In the genomic region with DNA sequence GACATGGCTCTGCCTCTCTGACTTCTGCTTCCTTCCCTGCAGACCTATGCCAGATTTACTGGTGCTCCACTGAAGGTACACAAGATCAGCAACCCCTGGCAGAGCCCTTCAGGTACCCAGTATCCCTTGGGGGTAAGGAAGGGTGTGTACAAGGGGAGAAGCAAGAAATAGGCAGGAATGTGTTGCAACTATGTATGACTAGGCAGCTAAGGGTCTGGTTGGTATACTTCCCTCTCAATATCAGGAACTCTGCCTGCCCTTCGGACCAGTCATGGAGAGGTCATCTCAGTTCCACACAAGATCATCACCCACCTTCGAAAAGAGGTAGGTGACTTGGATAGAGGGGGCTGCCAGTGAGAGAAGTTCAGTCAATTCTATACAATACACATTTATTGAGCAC, we compare ENCODE assay signal across 13 cellular contexts. TPM values are rescaled to one million over a fixed set of nuclear protein-coding genes. Genes with fewer than 3 reads are reported as not detected.
DNase-seq lines count a peak whose midpoint lies in the region; ATAC-seq and TF ChIP-seq lines count a peak whose summit lies in the region.
"Had no signal": no experiment of that assay in that cellular context is flagged by ENCODE, and none has a peak within 500 bp of the region (broad histone marks: within the 10 kb centered on the region; RNA-seq: fewer than 3 reads in every experiment).

No MANE protein-coding gene starts in this region.

- no peak for TF ChIP-seq CTCF in suprapubic skin (IDR thresholded peaks at IDR 0.05)

- no peaks in the 10 kb centered on the region for H3K9me3 ChIP-seq in CD4-positive, alpha-beta memory T cell (ENCODE audit: control insufficient read depth in 1 of 2, low read length in 2 of 2)
- H3K9me3 ChIP-seq in HUES64 (ENCODE audit: insufficient read depth, low read depth, low read length): no peaks in the 10 kb centered on the region
- no peaks in the 10 kb centered on the region for H3K9me3 ChIP-seq in muscle layer of duodenum (ENCODE audit: control insufficient read depth in 1 of 2, low read length in 2 of 2)
- H3K9me3 ChIP-seq in suprapubic skin: no peaks in the 10 kb centered on the region

- H3K27me3 ChIP-seq in CD4-positive, alpha-beta memory T cell (ENCODE audit: insufficient read depth, low read length): no peaks in the 10 kb centered on the region
- H3K27me3 ChIP-seq in HUES64 (ENCODE audit: insufficient read depth, low read length) (no peaks in the 10 kb centered on the region), muscle layer of duodenum (ENCODE audit: low read depth, low read length) (no peaks in the 10 kb centered on the region), suprapubic skin (no peaks in the 10 kb centered on the region)
- H3K27me3 ChIP-seq: dorsolateral prefrontal cortex had no signal

- no peaks in the 10 kb centered on the region for H3K27me3 Mint-ChIP-seq in CD4-positive, alpha-beta memory T cell
- H3K27me3 Mint-ChIP-seq in activated CD4-positive, alpha-beta memory T cell treated with anti-CD3 and anti-CD28 coated beads, Interleukin-2, amount 10 ng/mL, durations not matched to agents 7 days and 5 days: no peaks in the 10 kb centered on the region

- WGBS in HUES64: 100% methylated on average over 1 of the region's 2 CpGs
- WGBS in suprapubic skin: 94% methylated on average over 2 of the region's 2 CpGs

- no peak overlapping the region for H3K9ac ChIP-seq in HUES64 (ENCODE audit: low read depth, low read length)

- intact Hi-C loops in CD4-positive, alpha-beta memory T cell (cut with micrococcal nuclease): no loop called here

- ATAC-seq in GM19395 (IDR thresholded peaks at IDR 0.05; ENCODE audit: unreplicated experiment): no peak

- no peaks in the 10 kb centered on the region for H3K9me3 Mint-ChIP-seq in CD4-positive, alpha-beta memory T cell
- H3K9me3 Mint-ChIP-seq in activated CD4-positive, alpha-beta memory T cell treated with anti-CD3 and anti-CD28 coated beads, Interleukin-2, amount 10 ng/mL, durations not matched to agents 7 days and 5 days: no peaks in the 10 kb centered on the region

- H3K4me1 Mint-ChIP-seq in CD4-positive, alpha-beta memory T cell: peaks cover 23 to 36% (median 31%) of the 10 kb centered on the region in 4 donors
- H3K4me1 Mint-ChIP-seq in activated CD4-positive, alpha-beta memory T cell treated with anti-CD3 and anti-CD28 coated beads, Interleukin-2, amount 10 ng/mL, durations not matched to agents 7 days and 5 days: peaks cover 47% of the 10 kb centered on the region

- H3K36me3 ChIP-seq in CD4-positive, alpha-beta memory T cell (ENCODE audit: insufficient read depth, low read length): peaks cover 7% of the 10 kb centered on the region
- H3K36me3 ChIP-seq in HUES64 (ENCODE audit: insufficient read depth, low read length) (peaks cover 6% of the 10 kb centered on the region; the same call in 1 of the 2 replicates), muscle layer of duodenum (ENCODE audit: control insufficient read depth in 1 of 2, insufficient read depth in 2 of 2, low read length in 2 of 2) (peaks cover 0 to 17% of the 10 kb centered on the region in 2 donors), suprapubic skin (peaks cover 7% of the 10 kb centered on the region)

- TF ChIP-seq EP300 in suprapubic skin (IDR thresholded peaks at IDR 0.05): no peak

- POLR2A ChIA-PET in CD4-positive, alpha-beta memory T cell (lab: Charles Lee; ENCODE audit: partially characterized antibody): interaction anchor here (1.9 to 4.4 kb wide), 3 partner anchors 9 to 17 kb away, joined by 9 to 89 read pairs (median 58); no protein-coding TSS in a partner anchor
- POLR2A ChIA-PET in activated CD4-positive, alpha-beta memory T cell treated with anti-CD3 and anti-CD28 coated beads, Interleukin-2, amount 10 ng/mL, durations not matched to agents 7 days and 5 days (lab: Charles Lee): interaction anchor here (1.5 to 4.8 kb wide), 7 partner anchors 14 to 113 kb away, joined by 3 to 87 read pairs (median 26); a partner anchor contains a TSS

- TF ChIP-seq POLR2A in suprapubic skin (IDR thresholded peaks at IDR 0.05): no peak

- H3K4me3 Mint-ChIP-seq in CD4-positive, alpha-beta memory T cell: peak overlapping the region in 6 of 8 donors; percentile 11 to 51 (median 24)
- peak overlapping the region; percentile 85 for H3K4me3 Mint-ChIP-seq in activated CD4-positive, alpha-beta memory T cell treated with anti-CD3 and anti-CD28 coated beads, Interleukin-2, amount 10 ng/mL, durations not matched to agents 7 days and 5 days

- in situ Hi-C loops in G401 (cut with HindIII; ENCODE audit: low sequenced_read_pairs): no loop called here

- H3K27ac Mint-ChIP-seq in CD4-positive, alpha-beta memory T cell: peak overlapping the region in 5 of 7 donors; percentile 31 to 98 (median 52)
- H3K27ac Mint-ChIP-seq in activated CD4-positive, alpha-beta memory T cell treated with anti-CD3 and anti-CD28 coated beads, Interleukin-2, amount 10 ng/mL, durations not matched to agents 7 days and 5 days: peak overlapping the region; percentile 8

- H3K27ac ChIP-seq in CD4-positive, alpha-beta memory T cell (ENCODE audit: low read depth, low read length): no peak overlapping the region
- H3K27ac ChIP-seq in HUES64 (ENCODE audit: low read depth, low read length): no peak overlapping the region
- peak overlapping the region; percentile 43 for H3K27ac ChIP-seq in muscle layer of duodenum (ENCODE audit: low read length)
- H3K27ac ChIP-seq in suprapubic skin: no peak overlapping the region

- CTCF ChIA-PET in CD4-positive, alpha-beta memory T cell (lab: Charles Lee; ENCODE audit: partially characterized antibody): interaction anchor here (5.6 kb wide), 1 partner anchor 15 kb away, joined by 106 read pairs; no protein-coding TSS in a partner anchor
- CTCF ChIA-PET in activated CD4-positive, alpha-beta memory T cell treated with anti-CD3 and anti-CD28 coated beads, Interleukin-2, amount 10 ng/mL, durations not matched to agents 7 days and 5 days (lab: Charles Lee): interaction anchor here (1.4 to 2.3 kb wide), 2 partner anchors 14 to 38 kb away, joined by 3 to 13 read pairs; a partner anchor contains a TSS

- DNase-seq in CD4-positive, alpha-beta memory T cell: no peak
- no peak for DNase-seq in activated CD4-positive, alpha-beta memory T cell treated with anti-CD3 and anti-CD28 coated beads, Interleukin-2, amount 10 ng/mL, durations not matched to agents 7 days and 5 days
- DNase-seq in OCI-M1 (lab: John Stamatoyannopoulos, UW) (no peak), G401 (ENCODE audit: low spot score) (no peak), suprapubic skin (ENCODE audit: low spot score in 2 of 2) (no peak)
- DNase-seq: activated effector memory CD4-positive, alpha-beta T cell treated with Interleukin-2 at 50 U/mL for 16 hours; dorsolateral prefrontal cortex; hypothalamus; stimulated activated CD4-positive, alpha-beta T cell treated with anti-CD3 and anti-CD28 coated beads, Interleukin-1b, Interleukin-23, amount 100 ng/mL, for 48 hours; substantia nigra had no signal

- peaks cover 16 to 21% of the 10 kb centered on the region in 2 donors for H3K36me3 Mint-ChIP-seq in CD4-positive, alpha-beta memory T cell
- H3K36me3 Mint-ChIP-seq in activated CD4-positive, alpha-beta memory T cell treated with anti-CD3 and anti-CD28 coated beads, Interleukin-2, amount 10 ng/mL, durations not matched to agents 7 days and 5 days (ENCODE audit: low read depth): peaks cover 18% of the 10 kb centered on the region

- peaks cover 33% of the 10 kb centered on the region for H3K4me1 ChIP-seq in CD4-positive, alpha-beta memory T cell (ENCODE audit: insufficient read depth, low read length)
- H3K4me1 ChIP-seq in HUES64 (ENCODE audit: insufficient read depth, low read length) (peaks cover 18% of the 10 kb centered on the region; the same call in 1 of the 2 replicates), muscle layer of duodenum (ENCODE audit: control insufficient read depth in 1 of 2, insufficient read depth in 2 of 2, low read length in 2 of 2) (peaks cover 14 to 37% of the 10 kb centered on the region in 2 donors), suprapubic skin (peaks cover 33% of the 10 kb centered on the region)

- no peak overlapping the region for H3K4me3 ChIP-seq in CD4-positive, alpha-beta memory T cell (ENCODE audit: low read length in 2 of 2)
- H3K4me3 ChIP-seq in HUES64 (ENCODE audit: low read length) (peak overlapping the region; percentile 99; the same call in 1 of the 2 replicates), muscle layer of duodenum (ENCODE audit: low read depth in 1 of 2, low read length in 2 of 2) (no peak overlapping the region), suprapubic skin (no peak overlapping the region)

RNA-seq across cellular contexts. Expression of a gene that starts 1.8 kb away (rescaled TPM):
- total RNA-seq in CD4-positive, alpha-beta memory T cell: 10 to 100 TPM; 17.7 to 18.2 TPM
- 10 to 100 TPM; 42.5 to 65.5 TPM for polyA plus RNA-seq in CD4-positive, alpha-beta memory T cell
- polyA plus RNA-seq in HUES64 (2013, experiment 1 of 2): 39.9 TPM
- 41.0 TPM for polyA plus RNA-seq in HUES64 (2013, experiment 2 of 2)
- 10 to 100 TPM; 41.2 to 43.1 TPM for total RNA-seq in activated CD4-positive, alpha-beta memory T cell treated with anti-CD3 and anti-CD28 coated beads, Interleukin-2, amount 10 ng/mL, durations not matched to agents 7 days and 5 days
- 125 and 126 TPM in 2 replicates for total RNA-seq in G401 (2014; rRNA removed; shearing (Covaris generic))
- 10 to 100 TPM; 19.8 to 51.7 (median 36.9) TPM for total RNA-seq in suprapubic skin

RNA-seq across cellular contexts. Expression of a gene that starts 2.6 kb away (rescaled TPM):
- total RNA-seq in CD4-positive, alpha-beta memory T cell: 10 to 100 TPM; 30.9 to 33.5 TPM
- polyA plus RNA-seq in CD4-positive, alpha-beta memory T cell: 1 to 10 TPM; 6.1 to 6.7 TPM
- 5.9 TPM for polyA plus RNA-seq in HUES64 (2013, experiment 1 of 2)
- 10.0 TPM for polyA plus RNA-seq in HUES64 (2013, experiment 2 of 2)
- 10 to 100 TPM; 30.7 to 32.3 TPM for total RNA-seq in activated CD4-positive, alpha-beta memory T cell treated with anti-CD3 and anti-CD28 coated beads, Interleukin-2, amount 10 ng/mL, durations not matched to agents 7 days and 5 days
- total RNA-seq in G401 (2014; rRNA removed; shearing (Covaris generic)): 75.4 and 79.8 TPM in 2 replicates
- total RNA-seq in suprapubic skin: 10 to 100 TPM; 21.4 to 90.8 (median 26.7) TPM

RNA-seq across cellular contexts. Expression of a gene that starts 36.7 kb away (rescaled TPM):
- total RNA-seq in CD4-positive, alpha-beta memory T cell: 1 to 10 TPM; 8.4 to 8.5 TPM
- 1 to 10 TPM; 1.6 to 3.6 TPM for polyA plus RNA-seq in CD4-positive, alpha-beta memory T cell
- polyA plus RNA-seq in HUES64 (2013, experiment 1 of 2): 6.5 TPM
- 6.9 TPM for polyA plus RNA-seq in HUES64 (2013, experiment 2 of 2)
- 10 to 100 TPM; 17.8 to 18.3 TPM for total RNA-seq in activated CD4-positive, alpha-beta memory T cell treated with anti-CD3 and anti-CD28 coated beads, Interleukin-2, amount 10 ng/mL, durations not matched to agents 7 days and 5 days
- total RNA-seq in G401 (2014; rRNA removed; shearing (Covaris generic)): 0.14 and 0.37 TPM in 2 replicates
- under 1 TPM in 2 of 4 donors, not detected in 2; 0.34 to 0.80 TPM for total RNA-seq in suprapubic skin

RNA-seq across cellular contexts. Expression of a gene that starts 37.2 kb away (rescaled TPM):
- 100 to 1,000 TPM; 173 to 180 TPM for total RNA-seq in CD4-positive, alpha-beta memory T cell
- polyA plus RNA-seq in CD4-positive, alpha-beta memory T cell: 100 to 1,000 TPM; 469 to 488 TPM
- polyA plus RNA-seq in HUES64 (2013, experiment 1 of 2): 103 TPM
- 115 TPM for polyA plus RNA-seq in HUES64 (2013, experiment 2 of 2)
- 100 to 1,000 TPM; 203 to 224 TPM for total RNA-seq in activated CD4-positive, alpha-beta memory T cell treated with anti-CD3 and anti-CD28 coated beads, Interleukin-2, amount 10 ng/mL, durations not matched to agents 7 days and 5 days
- 177 and 223 TPM in 2 replicates for total RNA-seq in G401 (2014; rRNA removed; shearing (Covaris generic))
- 100 to 1,000 TPM in 2 of 4 donors, 10 to 100 TPM in 2; 77.1 to 180 (median 113) TPM for total RNA-seq in suprapubic skin

RNA-seq across cellular contexts. Expression of a gene that starts 45.0 kb away (rescaled TPM):
- total RNA-seq in CD4-positive, alpha-beta memory T cell: 10 to 100 TPM; 10.5 to 12.2 TPM
- 1 to 10 TPM in 1 of 2 donors, under 1 TPM in 1; 0.50 to 1.8 TPM for polyA plus RNA-seq in CD4-positive, alpha-beta memory T cell
- 33.7 TPM for polyA plus RNA-seq in HUES64 (2013, experiment 1 of 2)
- 40.1 TPM for polyA plus RNA-seq in HUES64 (2013, experiment 2 of 2)
- 10 to 100 TPM; 26.3 to 27.3 TPM for total RNA-seq in activated CD4-positive, alpha-beta memory T cell treated with anti-CD3 and anti-CD28 coated beads, Interleukin-2, amount 10 ng/mL, durations not matched to agents 7 days and 5 days
- 5.4 and 7.3 TPM in 2 replicates for total RNA-seq in G401 (2014; rRNA removed; shearing (Covaris generic))
- total RNA-seq in suprapubic skin: 10 to 100 TPM; 23.6 to 32.1 (median 25.7) TPM
